16 cellular contexts compared by ENCODE assay signal in the genomic region with DNA sequence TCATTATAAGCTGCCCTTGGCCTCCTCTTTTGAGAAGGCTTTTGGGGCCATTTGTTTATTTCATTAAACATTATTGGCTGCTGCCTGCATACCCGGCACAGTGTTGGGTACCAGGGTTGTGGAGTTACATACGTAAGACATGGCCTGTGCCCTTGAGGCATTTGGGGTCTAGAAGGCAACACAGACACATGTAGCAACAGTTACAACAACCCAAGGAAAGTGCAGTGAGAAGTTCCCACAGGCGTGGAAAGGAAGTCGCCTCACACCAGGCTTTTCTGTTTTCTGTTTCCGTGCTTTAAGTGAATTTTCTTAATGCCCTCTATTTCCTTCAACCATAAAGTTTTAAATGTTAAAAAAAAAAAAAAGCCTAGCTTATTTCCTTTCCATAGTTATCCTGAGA.
"Had no signal": no experiment of that assay in that cellular context is flagged by ENCODE, and none has a peak within 500 bp of the region (broad histone marks: within the 10 kb centered on the region; RNA-seq: fewer than 3 reads in every experiment).

No MANE protein-coding gene starts in this region.

- DNase-seq: activated CD4-positive, alpha-beta T cell treated with anti-CD3 and anti-CD28 coated beads, Interleukin-2, amount 10 ng/mL, durations not matched to agents 7 days and 5 days; activated naive CD4-positive, alpha-beta T cell treated with anti-CD3 and anti-CD28 coated beads for 36 hours; activated naive CD8-positive, alpha-beta T cell treated with anti-CD3 and anti-CD28 coated beads, Interleukin-2, amount 50 U/mL, for 24 hours; dermis blood vessel endothelial cell; effector memory CD8-positive, alpha-beta T cell; heart right ventricle; midbrain; ovary; right lobe of liver had no signal

- H3K27me3 Mint-ChIP-seq: activated CD4-positive, alpha-beta T cell treated with anti-CD3 and anti-CD28 coated beads, Interleukin-2, amount 10 ng/mL, durations not matched to agents 7 days and 5 days; activated naive CD8-positive, alpha-beta T cell treated with anti-CD3 and anti-CD28 coated beads, Interleukin-2, amount 50 U/mL, for 24 hours; effector memory CD8-positive, alpha-beta T cell had no signal

- H3K4me1 ChIP-seq: breast epithelium, right lobe of liver had no signal

- H3K4me3 ChIP-seq: ascending aorta, breast epithelium, lung, neural progenitor cell, ovary, right lobe of liver, thoracic aorta had no signal

- H3K27me3 ChIP-seq: ascending aorta, breast epithelium, heart right ventricle, neural progenitor cell, ovary, right lobe of liver had no signal

- H3K4me3 Mint-ChIP-seq: activated CD4-positive, alpha-beta T cell treated with anti-CD3 and anti-CD28 coated beads, Interleukin-2, amount 10 ng/mL, durations not matched to agents 7 days and 5 days; activated naive CD4-positive, alpha-beta T cell treated with anti-CD3 and anti-CD28 coated beads for 36 hours; activated naive CD8-positive, alpha-beta T cell treated with anti-CD3 and anti-CD28 coated beads, Interleukin-2, amount 50 U/mL, for 24 hours; effector memory CD8-positive, alpha-beta T cell; neural progenitor cell had no signal

- H3K36me3 ChIP-seq: ascending aorta, breast epithelium, heart right ventricle, neural progenitor cell, ovary, right lobe of liver, thoracic aorta had no signal

- H3K27ac ChIP-seq: ascending aorta, breast epithelium, epithelial cell of prostate, neural progenitor cell, ovary, right lobe of liver, thoracic aorta had no signal

- H3K9ac ChIP-seq: neural progenitor cell had no signal

- ATAC-seq: activated naive CD8-positive, alpha-beta T cell treated with anti-CD3 and anti-CD28 coated beads, Interleukin-2, amount 50 U/mL, for 24 hours; effector memory CD8-positive, alpha-beta T cell; right lobe of liver had no signal

- H3K9me3 Mint-ChIP-seq: activated CD4-positive, alpha-beta T cell treated with anti-CD3 and anti-CD28 coated beads, Interleukin-2, amount 10 ng/mL, durations not matched to agents 7 days and 5 days; activated naive CD4-positive, alpha-beta T cell treated with anti-CD3 and anti-CD28 coated beads for 36 hours; activated naive CD8-positive, alpha-beta T cell treated with anti-CD3 and anti-CD28 coated beads, Interleukin-2, amount 50 U/mL, for 24 hours; activated T-helper 2 cell treated with anti-CD3 and anti-CD28 coated beads, Interferon-gamma antibody, Interleukin-2, Interleukin-4, amounts not matched to agents 10 μg/mL and 5 μg/mL and 100 μg/mL, durations not matched to agents 14 hours and 24 hours and 36 hours; effector memory CD8-positive, alpha-beta T cell; neural progenitor cell had no signal

- H3K4me2 ChIP-seq: neural progenitor cell had no signal

- H3K27ac Mint-ChIP-seq: activated CD4-positive, alpha-beta T cell treated with anti-CD3 and anti-CD28 coated beads, Interleukin-2, amount 10 ng/mL, durations not matched to agents 7 days and 5 days; activated naive CD4-positive, alpha-beta T cell treated with anti-CD3 and anti-CD28 coated beads for 36 hours; activated naive CD8-positive, alpha-beta T cell treated with anti-CD3 and anti-CD28 coated beads, Interleukin-2, amount 50 U/mL, for 24 hours; activated T-helper 2 cell treated with anti-CD3 and anti-CD28 coated beads, Interferon-gamma antibody, Interleukin-2, Interleukin-4, amounts not matched to agents 10 μg/mL and 5 μg/mL and 100 μg/mL, durations not matched to agents 14 hours and 24 hours and 36 hours; neural progenitor cell had no signal

- H3K36me3 Mint-ChIP-seq: neural progenitor cell had no signal

- H3K9me3 ChIP-seq: ascending aorta, breast epithelium, heart right ventricle, ovary, right lobe of liver, thoracic aorta had no signal
